19 cellular contexts compared by ENCODE assay signal in the genomic region with DNA sequence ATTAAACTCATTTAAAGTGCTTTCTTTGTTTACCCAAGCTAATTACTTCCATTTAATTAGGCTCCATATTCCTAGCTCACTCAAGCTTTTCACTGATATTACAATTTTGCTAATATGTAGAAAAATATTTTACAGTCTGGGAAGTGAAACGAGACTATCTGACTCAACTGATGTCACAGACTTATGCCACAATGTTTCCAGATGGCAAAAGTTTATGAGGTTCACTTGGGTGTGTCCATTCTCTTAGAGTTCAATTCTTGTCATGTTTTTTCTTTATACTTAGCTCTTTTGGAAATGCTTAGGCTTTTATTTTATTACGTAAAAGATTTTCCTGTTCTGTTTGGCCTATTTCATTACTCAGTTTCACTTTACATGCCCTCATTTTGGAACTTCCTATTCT. TPM values are rescaled to one million over a fixed set of nuclear protein-coding genes. Genes with fewer than 3 reads are reported as not detected.
"Had no signal": no experiment of that assay in that cellular context is flagged by ENCODE, and none has a peak within 500 bp of the region (broad histone marks: within the 10 kb centered on the region; RNA-seq: fewer than 3 reads in every experiment).

No MANE protein-coding gene starts in this region.

- DNase-seq: activated CD4-positive, alpha-beta T cell treated with anti-CD3 and anti-CD28 coated beads for 4 hours; activated CD8-positive, alpha-beta memory T cell treated with anti-CD3 and anti-CD28 coated beads, Interleukin-2, amount 50 U/mL, for 48 hours; activated CD8-positive, alpha-beta T cell treated with anti-CD3 and anti-CD28 coated beads, Interleukin-2, amount 10 ng/mL, durations not matched to agents 7 days and 5 days; activated naive CD8-positive, alpha-beta T cell treated with anti-CD3 and anti-CD28 coated beads, Interleukin-2, amount 10 ng/mL, durations not matched to agents 7 days and 5 days; anterior cingulate cortex; heart right ventricle; left lung; mesendoderm; nephron progenitor cell; ovary; small intestine; substantia nigra; T-helper 1 cell; upper lobe of left lung had no signal

- H3K4me3 ChIP-seq: esophagus muscularis mucosa, heart right ventricle, left lung, ovary, upper lobe of left lung had no signal

- H3K9me3 ChIP-seq: esophagus muscularis mucosa, heart right ventricle, left lung, ovary, upper lobe of left lung had no signal

- H3K27ac ChIP-seq: heart right ventricle, left lung, ovary, upper lobe of left lung had no signal

- ATAC-seq: activated CD8-positive, alpha-beta T cell treated with anti-CD3 and anti-CD28 coated beads, Interleukin-2, amount 10 ng/mL, durations not matched to agents 7 days and 5 days; left lung; stimulated activated effector memory CD8-positive, alpha-beta T cell treated with anti-CD3 and anti-CD28 coated beads, Interleukin-12 subunit alpha, Interleukin-12 subunit beta, amount 100 ng/mL, for 72 hours had no signal

- H3K36me3 ChIP-seq: esophagus muscularis mucosa, heart right ventricle, left lung, ovary, upper lobe of left lung had no signal

- H3K27me3 ChIP-seq: ovary had no signal

- FAIRE-seq: frontal cortex, keratinocyte, small intestine had no signal

RNA-seq across cellular contexts. Expression of gene PDZRN4, which starts 2.2 kb away (rescaled TPM):
- total RNA-seq: activated CD8-positive, alpha-beta T cell treated with anti-CD3 and anti-CD28 coated beads, Interleukin-2, amount 10 ng/mL, durations not matched to agents 7 days and 5 days; activated naive CD8-positive, alpha-beta T cell treated with anti-CD3 and anti-CD28 coated beads, Interleukin-2, amount 10 ng/mL, durations not matched to agents 7 days and 5 days; dermis microvascular lymphatic vessel endothelial cell had no signal
- polyA plus RNA-seq: keratinocyte had no signal
